22 cellular contexts compared by ENCODE assay signal in genomic region chr11:124879229-124879998, GRCh38. TPM values are rescaled to one million over a fixed set of nuclear protein-coding genes. Genes with fewer than 3 reads are reported as not detected.
"Had no signal": no experiment of that assay in that cellular context is flagged by ENCODE, and none has a peak within 500 bp of the region (broad histone marks: within the 10 kb centered on the region; RNA-seq: fewer than 3 reads in every experiment).

No MANE protein-coding gene starts in this region.

- H3K9me3 ChIP-seq: neutrophil, tibial nerve had no signal

- ATAC-seq: effector memory CD8-positive, alpha-beta T cell; left colon; WTC11 had no signal

- H3K27me3 ChIP-seq: brain microvascular endothelial cell, tibial nerve had no signal

- DNase-seq: activated CD4-positive, alpha-beta memory T cell treated with anti-CD3 and anti-CD28 coated beads, Interleukin-2, amount 10 ng/mL, durations not matched to agents 7 days and 5 days; activated CD4-positive, alpha-beta T cell treated with anti-CD3 and anti-CD28 coated beads for 4 hours; anterior cingulate cortex; brain microvascular endothelial cell; effector memory CD8-positive, alpha-beta T cell; left colon; naive B cell; retina; stimulated activated CD4-positive, alpha-beta T cell treated with anti-CD3 and anti-CD28 coated beads, Interleukin-15, amount 100 ng/mL, for 24 hours; stimulated activated CD4-positive, alpha-beta T cell treated with anti-CD3 and anti-CD28 coated beads, Interleukin-4, amount 100 ng/mL, for 1 hour; stimulated activated naive CD4-positive, alpha-beta T cell; substantia nigra; SW 1271 had no signal

- H3K4me3 ChIP-seq: tibial nerve had no signal

- H3K27ac ChIP-seq: brain microvascular endothelial cell, epithelial cell of prostate, neutrophil, tibial nerve had no signal

- H3K36me3 ChIP-seq: brain microvascular endothelial cell, neutrophil, tibial nerve had no signal

RNA-seq across cellular contexts. Expression of gene ROBO4, which starts 18.3 kb away (rescaled TPM):
- total RNA-seq: activated CD4-positive, alpha-beta memory T cell treated with anti-CD3 and anti-CD28 coated beads, Interleukin-2, amount 10 ng/mL, durations not matched to agents 7 days and 5 days; activated T-helper 1 cell treated with anti-CD3 and anti-CD28 coated beads, Interleukin-12 subunit alpha, Interleukin-12 subunit beta, Interleukin-2, Interleukin-4 antibody, amounts not matched to agents 30 ng/mL and 10 ng/mL and 1 ng/mL, durations not matched to agents 14 hours and 24 hours and 36 hours had no signal

RNA-seq across cellular contexts. Expression of gene HEPN1, which starts 39.6 kb away (rescaled TPM):
- total RNA-seq: activated CD4-positive, alpha-beta memory T cell treated with anti-CD3 and anti-CD28 coated beads, Interleukin-2, amount 10 ng/mL, durations not matched to agents 7 days and 5 days; activated T-helper 1 cell treated with anti-CD3 and anti-CD28 coated beads, Interleukin-12 subunit alpha, Interleukin-12 subunit beta, Interleukin-2, Interleukin-4 antibody, amounts not matched to agents 30 ng/mL and 10 ng/mL and 1 ng/mL, durations not matched to agents 14 hours and 24 hours and 36 hours; fibroblast of lung; frontal cortex; left colon; skeletal muscle tissue; T-helper 2 cell treated with Interferon-gamma antibody and Interleukin-4, amounts not matched to agents 100 ng/mL and 5 ng/mL, for 36 hours; tibial nerve; WTC11 had no signal
- polyA plus RNA-seq: fibroblast of lung had no signal

RNA-seq across cellular contexts. Expression of gene HEPACAM, which starts 56.4 kb away (rescaled TPM):
- total RNA-seq: activated CD4-positive, alpha-beta memory T cell treated with anti-CD3 and anti-CD28 coated beads, Interleukin-2, amount 10 ng/mL, durations not matched to agents 7 days and 5 days; activated T-helper 1 cell treated with anti-CD3 and anti-CD28 coated beads, Interleukin-12 subunit alpha, Interleukin-12 subunit beta, Interleukin-2, Interleukin-4 antibody, amounts not matched to agents 30 ng/mL and 10 ng/mL and 1 ng/mL, durations not matched to agents 14 hours and 24 hours and 36 hours; T-helper 2 cell treated with Interferon-gamma antibody and Interleukin-4, amounts not matched to agents 100 ng/mL and 5 ng/mL, for 36 hours; WTC11 had no signal
